12 cellular contexts compared by ENCODE assay signal in genomic region chr1:178057863-178058576, GRCh38. TPM values are rescaled to one million over a fixed set of nuclear protein-coding genes. Genes with fewer than 3 reads are reported as not detected.
A peak's percentile ranks its signal among the peaks of the same experiment; 100 is the strongest.
DNase-seq lines count a peak whose midpoint lies in the region; ATAC-seq and TF ChIP-seq lines count a peak whose summit lies in the region.
"Had no signal": no experiment of that assay in that cellular context is flagged by ENCODE, and none has a peak within 500 bp of the region (broad histone marks: within the 10 kb centered on the region; RNA-seq: fewer than 3 reads in every experiment).

No MANE protein-coding gene starts in this region.

- intact Hi-C loops in Panc1 (cut with micrococcal nuclease; ENCODE audit: unreplicated experiment), result loop anchor here (10.0 kb wide), 1 partner anchor 227 kb away; no protein-coding TSS in a partner anchor

- H3K4me3 Mint-ChIP-seq in nephron, result peak overlapping the region in 1 of 3 experiments; percentile 29
- H3K4me3 Mint-ChIP-seq: CD4-positive, alpha-beta T cell; stimulated activated memory B cell treated with anti-CD40 and anti-IgM and Interleukin-4, amounts not matched to agents 10 μg/mL and 1 μg/mL and 100 μg/mL, for 72 hours had no signal

- in situ Hi-C loops in Panc1 (cut with HindIII; ENCODE audit: low pct_unique_long_range_greater_than_20kb, low sequenced_read_pairs), result no loop called here

- peaks cover 51% of the 10 kb centered on the region for H3K4me1 Mint-ChIP-seq in nephron

- H3K4me1 ChIP-seq in Panc1 (ENCODE audit: control insufficient read depth, insufficient read depth, low read length) (peaks cover 26% of the 10 kb centered on the region), fibroblast of lung (ENCODE audit: control insufficient read depth, extremely low read depth, insufficient read depth, low read length) (peaks cover 24% of the 10 kb centered on the region)

- H3K27ac ChIP-seq in Panc1 (ENCODE audit: low read length) (peak overlapping the region; percentile 35; the same call in 1 of the 2 replicates), fibroblast of lung (ENCODE audit: insufficient read depth, low read length) (peak overlapping the region; percentile 55)

- H2AFZ ChIP-seq in fibroblast of lung (ENCODE audit: low read length), result peak overlapping the region; percentile 12

- no peaks in the 10 kb centered on the region for H3K27me3 Mint-ChIP-seq in nephron (ENCODE audit: low read depth)
- H3K27me3 Mint-ChIP-seq: CD4-positive, alpha-beta T cell had no signal

- H3K4me3 ChIP-seq in Panc1 (ENCODE audit: low read depth in 2 of 2, low read length in 2 of 2) (no peak overlapping the region), fibroblast of lung (replicated peaks in 1 of 4; ENCODE audit: control extremely low read depth in 1 of 4, insufficient read depth in 1 of 4, low read depth in 3 of 4, low read length in 4 of 4) (no peak overlapping the region)

- DNase-seq in AG08395 (ENCODE audit: low spot score) (peak; percentile 38), Panc1 (ENCODE audit: low read depth, low spot score) (no peak), fibroblast of lung (ENCODE audit: low read depth in 2 of 2) (peak; percentile 9 to 76)
- no peak for DNase-seq in stimulated activated CD4-positive, alpha-beta T cell treated with anti-CD3 and anti-CD28 coated beads, Interleukin-15, amount 100 ng/mL, for 24 hours
- DNase-seq: CD4-positive, alpha-beta T cell; NCI-H1105 had no signal

- H3K9me3 ChIP-seq in Panc1 (ENCODE audit: control insufficient read depth, insufficient read depth, low read depth, low read length) (no peaks in the 10 kb centered on the region), fibroblast of lung (ENCODE audit: control insufficient read depth, insufficient read depth, low read depth, low read length) (no peaks in the 10 kb centered on the region)

- no peaks in the 10 kb centered on the region for H3K9me3 Mint-ChIP-seq in nephron
- H3K9me3 Mint-ChIP-seq: CD4-positive, alpha-beta T cell; stimulated activated memory B cell treated with anti-CD40 and anti-IgM and Interleukin-4, amounts not matched to agents 10 μg/mL and 1 μg/mL and 100 μg/mL, for 72 hours had no signal

- H3K79me2 ChIP-seq in fibroblast of lung (ENCODE audit: control insufficient read depth, insufficient read depth, low read length), result no peaks in the 10 kb centered on the region

- BruUV-seq in Panc1 (replicated peaks; lab: Mats Ljungman, UMichigan), result no TSS peak

- no peaks in the 10 kb centered on the region for H3K27me3 ChIP-seq in Panc1 (ENCODE audit: control insufficient read depth, insufficient read depth, low read length)
- H3K27me3 ChIP-seq in fibroblast of lung (ENCODE audit: control insufficient read depth, insufficient read depth, low read length), result no peaks in the 10 kb centered on the region

- no peak overlapping the region for H3K9ac ChIP-seq in fibroblast of lung (ENCODE audit: insufficient read depth, low read length)

- H3K27ac Mint-ChIP-seq in nephron, result peak overlapping the region; percentile 74 to 93 (median 79)
- H3K27ac Mint-ChIP-seq: CD4-positive, alpha-beta T cell; stimulated activated memory B cell treated with anti-CD40 and anti-IgM and Interleukin-4, amounts not matched to agents 10 μg/mL and 1 μg/mL and 100 μg/mL, for 72 hours had no signal

- H3K36me3 ChIP-seq in Panc1 (ENCODE audit: control insufficient read depth, insufficient read depth, low read length), result no peaks in the 10 kb centered on the region
- no peaks in the 10 kb centered on the region for H3K36me3 ChIP-seq in fibroblast of lung (ENCODE audit: control insufficient read depth, insufficient read depth, low read length)

- no peaks in the 10 kb centered on the region for H3K36me3 Mint-ChIP-seq in nephron (ENCODE audit: low read depth)
- H3K36me3 Mint-ChIP-seq: stimulated activated memory B cell treated with anti-CD40 and anti-IgM and Interleukin-4, amounts not matched to agents 10 μg/mL and 1 μg/mL and 100 μg/mL, for 72 hours had no signal

- POLR2A ChIA-PET in Panc1 (lab: Charles Lee), result no interaction called here

- TF ChIP-seq CTCF in Panc1 (IDR thresholded peaks at IDR 0.05) (no peak), fibroblast of lung (conservative IDR thresholded peaks at IDR 0.05 in 1 of 2, IDR thresholded peaks at IDR 0.05 in 1 of 2; ENCODE audit: low read depth in 1 of 2, low read length in 2 of 2) (no peak), nephron (IDR thresholded peaks at IDR 0.05; ENCODE audit: unreplicated experiment in 3 of 3) (no peak)

- CTCF ChIA-PET in Panc1 (lab: Charles Lee), result interaction anchor here (0.7 kb wide), 2 partner anchors 121 to 1754 kb away, joined by 3 read pairs; no protein-coding TSS in a partner anchor

- H3K4me2 ChIP-seq in fibroblast of lung (ENCODE audit: extremely low read depth, insufficient read depth, low read length), result no peak overlapping the region

- no peak for ATAC-seq in Panc1
- ATAC-seq in GM18873 (IDR thresholded peaks at IDR 0.05; ENCODE audit: low FRiP score, unreplicated experiment), result no peak
- ATAC-seq in HG02610 (IDR thresholded peaks at IDR 0.05; ENCODE audit: unreplicated experiment), result no peak
- ATAC-seq in HG02759 (IDR thresholded peaks at IDR 0.05; ENCODE audit: unreplicated experiment), result no peak
- ATAC-seq: stimulated activated memory B cell treated with anti-CD40 and anti-IgM and Interleukin-4, amounts not matched to agents 10 μg/mL and 1 μg/mL and 100 μg/mL, for 72 hours had no signal

- H4K20me1 ChIP-seq in fibroblast of lung (ENCODE audit: control insufficient read depth, extremely low read depth, insufficient read depth, low read length), result no peaks in the 10 kb centered on the region

RNA-seq across cellular contexts. Expression of gene RASAL2, which starts 35.9 kb away (rescaled TPM):
- total RNA-seq in Panc1 (2021; ENCODE audit: unreplicated experiment), result 31.6 TPM
- 12.9 TPM for polyA plus RNA-seq in Panc1 (2012; ENCODE audit: insufficient read length)
- total RNA-seq in fibroblast of lung, result 6.4 and 11.9 TPM in 2 replicates
- polyA plus RNA-seq in fibroblast of lung, result 20.5 and 21.8 TPM in 2 replicates
- 7.9 and 9.8 TPM in 2 replicates for polyA plus RNA-seq in fibroblast of lung (2012)
- polyA minus RNA-seq in fibroblast of lung (ENCODE audit: low replicate concordance), result 26.8 and 31.5 TPM in 2 replicates
- total RNA-seq: activated CD8-positive, alpha-beta memory T cell treated with anti-CD3 and anti-CD28 coated beads for 36 hours had no signal

Comparison
In these comparisons a context has a peak if more than half of its experiments do, and no peak if none do; other contexts are left out.
1. DNase-seq: peak in AG08395 (single experiment) and fibroblast of lung (2 of 2); none in Panc1 (single experiment) and stimulated activated CD4-positive, alpha-beta T cell treated with anti-CD3 and anti-CD28 coated beads, Interleukin-15, amount 100 ng/mL, for 24 hours (single experiment).